Comparison of ENCODE assay signal across 24 cellular contexts in the genomic region with DNA sequence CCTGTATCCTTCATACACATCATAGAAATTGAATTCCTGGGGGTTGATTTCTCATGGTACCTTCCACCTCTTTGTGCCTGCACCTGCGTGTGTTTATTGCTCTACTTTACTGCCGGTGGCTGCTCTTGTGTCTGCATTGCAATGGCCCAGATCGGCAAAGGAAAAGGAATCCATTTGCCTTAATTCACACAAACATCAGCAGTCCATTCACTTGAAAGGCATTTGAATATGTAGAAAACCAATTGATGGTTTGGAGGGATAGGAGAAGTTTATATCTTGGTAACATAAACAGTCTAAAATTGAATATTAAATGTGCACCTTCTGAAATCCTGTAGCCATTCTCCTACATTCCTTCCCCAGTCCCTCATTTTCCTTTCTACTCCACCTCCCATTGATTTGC. TPM values are rescaled to one million over a fixed set of nuclear protein-coding genes. Genes with fewer than 3 reads are reported as not detected.
"Had no signal": no experiment of that assay in that cellular context is flagged by ENCODE, and none has a peak within 500 bp of the region (broad histone marks: within the 10 kb centered on the region; RNA-seq: fewer than 3 reads in every experiment).

No MANE protein-coding gene starts in this region.

- H3K4me3 ChIP-seq: breast epithelium had no signal

- H3K36me3 Mint-ChIP-seq: activated CD8-positive, alpha-beta memory T cell treated with anti-CD3 and anti-CD28 coated beads, Interleukin-2, amount 10 ng/mL, durations not matched to agents 7 days and 5 days; activated naive CD8-positive, alpha-beta T cell treated with anti-CD3 and anti-CD28 coated beads for 36 hours; IgD-negative memory B cell had no signal

- H3K4me3 Mint-ChIP-seq: activated B cell treated with CpG ODN at 0.5 μM for 24 hours; activated CD4-positive, alpha-beta T cell treated with anti-CD3 and anti-CD28 coated beads, Interleukin-2, amount 10 ng/mL, durations not matched to agents 24 days and 14 days; activated CD8-positive, alpha-beta memory T cell treated with anti-CD3 and anti-CD28 coated beads, Interleukin-2, amount 10 ng/mL, durations not matched to agents 7 days and 5 days; activated naive CD4-positive, alpha-beta T cell treated with anti-CD3 and anti-CD28 coated beads for 36 hours; activated naive CD8-positive, alpha-beta T cell treated with anti-CD3 and anti-CD28 coated beads for 36 hours; activated T-cell treated with anti-CD3 and anti-CD28 coated beads, Interleukin-2, amount 50 U/mL, for 4 hours; IgD-negative memory B cell; T-helper 17 cell had no signal

- ATAC-seq: activated CD8-positive, alpha-beta memory T cell treated with anti-CD3 and anti-CD28 coated beads, Interleukin-2, amount 10 ng/mL, durations not matched to agents 7 days and 5 days; activated T-cell treated with anti-CD3 and anti-CD28 coated beads, Interleukin-2, amount 50 U/mL, for 4 hours; PC-3; T-helper 17 cell had no signal

- H3K9me3 ChIP-seq: breast epithelium had no signal

- H3K9me3 Mint-ChIP-seq: activated B cell treated with CpG ODN at 0.5 μM for 24 hours; activated CD4-positive, alpha-beta T cell treated with anti-CD3 and anti-CD28 coated beads, Interleukin-2, amount 10 ng/mL, durations not matched to agents 24 days and 14 days; activated naive CD4-positive, alpha-beta T cell treated with anti-CD3 and anti-CD28 coated beads for 36 hours; activated T-cell treated with anti-CD3 and anti-CD28 coated beads, Interleukin-2, amount 50 U/mL, for 4 hours; IgD-negative memory B cell had no signal

- H3K27me3 ChIP-seq: breast epithelium had no signal

- H3K27ac Mint-ChIP-seq: activated B cell treated with CpG ODN at 0.5 μM for 24 hours; activated CD4-positive, alpha-beta T cell treated with anti-CD3 and anti-CD28 coated beads, Interleukin-2, amount 10 ng/mL, durations not matched to agents 24 days and 14 days; activated CD8-positive, alpha-beta memory T cell treated with anti-CD3 and anti-CD28 coated beads, Interleukin-2, amount 10 ng/mL, durations not matched to agents 7 days and 5 days; activated naive CD4-positive, alpha-beta T cell treated with anti-CD3 and anti-CD28 coated beads for 36 hours; activated naive CD8-positive, alpha-beta T cell treated with anti-CD3 and anti-CD28 coated beads for 36 hours; IgD-negative memory B cell; T-helper 17 cell had no signal

- H3K4me1 ChIP-seq: breast epithelium had no signal

- H3K36me3 ChIP-seq: breast epithelium had no signal

- H3K27ac ChIP-seq: breast epithelium had no signal

- DNase-seq: activated B cell treated with CpG ODN at 0.5 μM for 24 hours; activated CD4-positive, alpha-beta T cell treated with anti-CD3 and anti-CD28 coated beads for 1 hour; activated CD4-positive, alpha-beta T cell treated with anti-CD3 and anti-CD28 coated beads, Interleukin-2, amount 10 ng/mL, durations not matched to agents 24 days and 14 days; activated CD4-positive, alpha-beta T cell treated with anti-CD3 and anti-CD28 coated beads, Interleukin-2, amount 50 U/mL, for 48 hours; activated CD8-positive, alpha-beta memory T cell treated with anti-CD3 and anti-CD28 coated beads, Interleukin-2, amount 10 ng/mL, durations not matched to agents 7 days and 5 days; activated effector memory CD4-positive, alpha-beta T cell treated with anti-CD3 and anti-CD28 coated beads, Interleukin-2, amount 50 U/mL, for 16 hours; activated naive CD4-positive, alpha-beta T cell treated with anti-CD3 and anti-CD28 coated beads for 36 hours; activated naive CD8-positive, alpha-beta T cell treated with anti-CD3 and anti-CD28 coated beads for 36 hours; activated T-cell treated with anti-CD3 and anti-CD28 coated beads, Interleukin-2, amount 50 U/mL, for 4 hours; caudate nucleus; KG1; NCI-H1092; NCI-H1417; NCI-H1930; NCI-H446 treated with DMSO at 0.1 percent for 48 hours; NCI-H524 treated with DMSO at 0.1 percent for 48 hours; NCI-H82; PC-3; SHP77 treated with DMSO at 0.1 percent for 48 hours; T-helper 17 cell; T-helper 9 cell had no signal

RNA-seq across cellular contexts. Expression of gene SYT16, which starts 23.7 kb away (rescaled TPM):
- total RNA-seq: activated CD4-positive, alpha-beta T cell treated with anti-CD3 and anti-CD28 coated beads, Interleukin-2, amount 10 ng/mL, durations not matched to agents 24 days and 14 days; activated CD8-positive, alpha-beta memory T cell treated with anti-CD3 and anti-CD28 coated beads, Interleukin-2, amount 10 ng/mL, durations not matched to agents 7 days and 5 days; LHCN-M2; T-helper 17 cell had no signal
- polyA plus RNA-seq: IgD-negative memory B cell had no signal
